15 cellular contexts compared by ENCODE assay signal in genomic region chr2:27572439-27572838, GRCh38. TPM values are rescaled to one million over a fixed set of nuclear protein-coding genes. Genes with fewer than 3 reads are reported as not detected.
DNase-seq lines count a peak whose midpoint lies in the region; ATAC-seq and TF ChIP-seq lines count a peak whose summit lies in the region.
"Had no signal": no experiment of that assay in that cellular context is flagged by ENCODE, and none has a peak within 500 bp of the region (broad histone marks: within the 10 kb centered on the region; RNA-seq: fewer than 3 reads in every experiment).

No MANE protein-coding gene starts in this region.

- WGBS in esophagus muscularis mucosa = 72% methylated on average over 2 of the region's 2 CpGs

- H3K36me3 Mint-ChIP-seq in natural killer cell = no peaks in the 10 kb centered on the region
- no peaks in the 10 kb centered on the region for H3K36me3 Mint-ChIP-seq in type B pancreatic cell

- no peak overlapping the region for H3K27ac Mint-ChIP-seq in stimulated activated naive CD8-positive, alpha-beta T cell treated with anti-CD3 and anti-CD28 coated beads, Interleukin-15, amount 100 ng/mL, for 72 hours
- peak overlapping the region; percentile 63 to 69 for H3K27ac Mint-ChIP-seq in natural killer cell
- H3K27ac Mint-ChIP-seq in type B pancreatic cell = no peak overlapping the region
- H3K27ac Mint-ChIP-seq: CD4-positive, alpha-beta memory T cell; GM23338 had no signal

- H3K27me3 Mint-ChIP-seq in stimulated activated naive CD8-positive, alpha-beta T cell treated with anti-CD3 and anti-CD28 coated beads, Interleukin-15, amount 100 ng/mL, for 72 hours = peaks cover 25% of the 10 kb centered on the region
- peaks cover 21 to 33% of the 10 kb centered on the region in 2 donors for H3K27me3 Mint-ChIP-seq in natural killer cell (ENCODE audit: low read depth in 2 of 2)
- peaks cover 27% of the 10 kb centered on the region for H3K27me3 Mint-ChIP-seq in type B pancreatic cell

- peaks cover 0 to under 1% (median 0%) of the 10 kb centered on the region in 4 donors for H3K27me3 ChIP-seq in esophagus muscularis mucosa
- H3K27me3 ChIP-seq: BE2C had no signal

- intact Hi-C loops in esophagus muscularis mucosa (cut with DNase I) (no loop called here), natural killer cell (cut with micrococcal nuclease) (loop anchor here (2.0 kb wide), 1 partner anchor 56 kb away; the partner anchor contains the start of genes CCDC121 and GPN1)

- H3K4me3 Mint-ChIP-seq in stimulated activated naive CD8-positive, alpha-beta T cell treated with anti-CD3 and anti-CD28 coated beads, Interleukin-15, amount 100 ng/mL, for 72 hours = no peak overlapping the region
- peak overlapping the region; percentile 4 for H3K4me3 Mint-ChIP-seq in natural killer cell
- no peak overlapping the region for H3K4me3 Mint-ChIP-seq in type B pancreatic cell
- H3K4me3 Mint-ChIP-seq: CD4-positive, alpha-beta memory T cell; GM23338 had no signal

- TF ChIP-seq CTCF in esophagus muscularis mucosa (IDR thresholded peaks at IDR 0.05) (no peak), natural killer cell (IDR thresholded peaks at IDR 0.05) (no peak), type B pancreatic cell (conservative IDR thresholded peaks at IDR 0.05) (no peak)

- H3K4me3 ChIP-seq in esophagus muscularis mucosa = no peak overlapping the region
- H3K4me3 ChIP-seq: A549, GM23338 had no signal

- no peak for TF ChIP-seq POLR2A in esophagus muscularis mucosa (IDR thresholded peaks at IDR 0.05; ENCODE audit: low read depth)

- no peaks in the 10 kb centered on the region for H3K4me1 Mint-ChIP-seq in stimulated activated naive CD8-positive, alpha-beta T cell treated with anti-CD3 and anti-CD28 coated beads, Interleukin-15, amount 100 ng/mL, for 72 hours
- H3K4me1 Mint-ChIP-seq in natural killer cell (peaks cover 42 to 58% of the 10 kb centered on the region in 2 donors), type B pancreatic cell (ENCODE audit: unreplicated experiment) (no peaks in the 10 kb centered on the region)
- H3K4me1 Mint-ChIP-seq: CD4-positive, alpha-beta memory T cell; GM23338 had no signal

- TF ChIP-seq EP300 in esophagus muscularis mucosa (IDR thresholded peaks at IDR 0.05) = no peak

- peaks cover 0 to 57% (median 47%) of the 10 kb centered on the region in 4 donors for H3K9me3 ChIP-seq in esophagus muscularis mucosa
- H3K9me3 ChIP-seq: BE2C had no signal

- no peaks in the 10 kb centered on the region for H3K4me1 ChIP-seq in esophagus muscularis mucosa
- H3K4me1 ChIP-seq: A549, BE2C had no signal

- H3K36me3 ChIP-seq in esophagus muscularis mucosa = no peaks in the 10 kb centered on the region
- H3K36me3 ChIP-seq: BE2C had no signal

- peaks cover 21 to 25% of the 10 kb centered on the region in 2 donors for H3K9me3 Mint-ChIP-seq in stimulated activated naive CD8-positive, alpha-beta T cell treated with anti-CD3 and anti-CD28 coated beads, Interleukin-15, amount 100 ng/mL, for 72 hours
- H3K9me3 Mint-ChIP-seq in natural killer cell (peaks cover 0 to 3% of the 10 kb centered on the region in 2 donors), type B pancreatic cell (peaks cover 7% of the 10 kb centered on the region)

- no peak for DNase-seq in stimulated activated naive CD8-positive, alpha-beta T cell treated with anti-CD3 and anti-CD28 coated beads, Interleukin-15, amount 100 ng/mL, for 72 hours
- DNase-seq in stimulated activated naive CD8-positive, alpha-beta T cell treated with anti-CD3 and anti-CD28 coated beads, Interleukin-15, Interleukin-2, amounts not matched to agents 100 U/mL and 50 U/mL, for 24 hours = no peak
- DNase-seq in esophagus muscularis mucosa (ENCODE audit: extremely low spot score) (peak; percentile 50), natural killer cell (peak; percentile 32), type B pancreatic cell (ENCODE audit: extremely low spot score, unreplicated experiment) (no peak), T-helper 9 cell (no peak)
- DNase-seq: BE2C; CD4-positive, alpha-beta memory T cell; DMS153; DMS79 treated with DMSO at 0.1 percent for 48 hours; EL; H7 had no signal

- ATAC-seq in stimulated activated naive CD8-positive, alpha-beta T cell treated with anti-CD3 and anti-CD28 coated beads, Interleukin-15, amount 100 ng/mL, for 72 hours = peak; percentile 56
- ATAC-seq in stimulated activated naive CD8-positive, alpha-beta T cell treated with anti-CD3 and anti-CD28 coated beads, Interleukin-15, Interleukin-2, amounts not matched to agents 100 U/mL and 50 U/mL, for 24 hours = no peak
- peak; percentile 36 to 66 (median 64) for ATAC-seq in natural killer cell
- ATAC-seq: A549, GM23338 had no signal

- H3K27ac ChIP-seq in esophagus muscularis mucosa (replicated peaks in 1 of 4) = no peak overlapping the region
- H3K27ac ChIP-seq: A549, C4-2B had no signal

RNA-seq across cellular contexts. Expression of gene ZNF512, which starts 10.4 kb away (rescaled TPM):
- total RNA-seq in esophagus muscularis mucosa = 10 to 100 TPM; 29.5 to 39.3 (median 33.7) TPM
- total RNA-seq in natural killer cell = 10 to 100 TPM; 26.5 to 40.9 (median 30.6) TPM
- 35.2 and 64.7 TPM in 2 replicates for total RNA-seq in type B pancreatic cell (ENCODE audit: low replicate concordance)

RNA-seq across cellular contexts. Expression of gene CCDC121, which starts 56.4 kb away (rescaled TPM):
- total RNA-seq in esophagus muscularis mucosa (1 to 10 TPM; 2.7 to 6.2 (median 5.2) TPM), natural killer cell (under 1 TPM; 0.25 to 0.58 (median 0.42) TPM), type B pancreatic cell (ENCODE audit: low replicate concordance) (5.5 and 5.6 TPM in 2 replicates)

RNA-seq across cellular contexts. Expression of gene GPN1, which starts 56.4 kb away (rescaled TPM):
- total RNA-seq in esophagus muscularis mucosa = 10 to 100 TPM; 18.8 to 28.1 (median 22.7) TPM
- total RNA-seq in natural killer cell = 10 to 100 TPM; 31.5 to 36.1 (median 34.9) TPM
- 32.5 and 39.0 TPM in 2 replicates for total RNA-seq in type B pancreatic cell (ENCODE audit: low replicate concordance)

Comparison
In these comparisons a context has a peak if more than half of its experiments do, and no peak if none do; other contexts are left out.
1. DNase-seq: peak in esophagus muscularis mucosa (single experiment) and natural killer cell (single experiment); none in stimulated activated naive CD8-positive, alpha-beta T cell treated with anti-CD3 and anti-CD28 coated beads, Interleukin-15, amount 100 ng/mL, for 72 hours (0 of 2), stimulated activated naive CD8-positive, alpha-beta T cell treated with anti-CD3 and anti-CD28 coated beads, Interleukin-15, Interleukin-2, amounts not matched to agents 100 U/mL and 50 U/mL, for 24 hours (single experiment), type B pancreatic cell (single experiment) and T-helper 9 cell (single experiment).
2. H3K27ac Mint-ChIP-seq: peak in natural killer cell (2 of 2); none in stimulated activated naive CD8-positive, alpha-beta T cell treated with anti-CD3 and anti-CD28 coated beads, Interleukin-15, amount 100 ng/mL, for 72 hours (0 of 2) and type B pancreatic cell (single experiment).